In the genomic region with DNA sequence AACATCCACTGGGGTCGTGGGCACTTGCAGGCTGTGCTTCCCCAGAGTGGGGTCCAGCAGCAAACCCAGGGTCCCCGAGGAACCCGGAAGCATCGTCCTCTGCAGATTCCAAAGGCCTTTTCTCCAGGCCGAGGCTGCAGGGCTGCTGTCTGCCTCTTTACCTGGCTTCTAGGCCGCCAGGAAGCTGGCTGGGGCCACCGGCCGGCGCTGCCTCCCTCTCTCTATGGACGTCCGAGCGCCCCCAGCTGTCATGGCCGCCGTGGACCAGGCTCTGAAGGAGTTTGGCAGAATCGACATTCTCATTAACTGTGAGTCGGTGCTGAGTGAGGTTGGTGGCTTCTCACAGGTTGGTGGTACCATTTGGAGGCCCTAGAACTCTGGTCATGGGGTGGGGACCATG, we compare ENCODE assay signal across 1 cellular context.
TF ChIP-seq lines count a peak whose summit lies in the region.

No MANE protein-coding gene starts in this region.

TF ChIP-seq in GM23338, 12 proteins besides CTCF, POLR2A, EP300 and RAD21 (continued from another document):
- TF ChIP-seq, protein P1, sequence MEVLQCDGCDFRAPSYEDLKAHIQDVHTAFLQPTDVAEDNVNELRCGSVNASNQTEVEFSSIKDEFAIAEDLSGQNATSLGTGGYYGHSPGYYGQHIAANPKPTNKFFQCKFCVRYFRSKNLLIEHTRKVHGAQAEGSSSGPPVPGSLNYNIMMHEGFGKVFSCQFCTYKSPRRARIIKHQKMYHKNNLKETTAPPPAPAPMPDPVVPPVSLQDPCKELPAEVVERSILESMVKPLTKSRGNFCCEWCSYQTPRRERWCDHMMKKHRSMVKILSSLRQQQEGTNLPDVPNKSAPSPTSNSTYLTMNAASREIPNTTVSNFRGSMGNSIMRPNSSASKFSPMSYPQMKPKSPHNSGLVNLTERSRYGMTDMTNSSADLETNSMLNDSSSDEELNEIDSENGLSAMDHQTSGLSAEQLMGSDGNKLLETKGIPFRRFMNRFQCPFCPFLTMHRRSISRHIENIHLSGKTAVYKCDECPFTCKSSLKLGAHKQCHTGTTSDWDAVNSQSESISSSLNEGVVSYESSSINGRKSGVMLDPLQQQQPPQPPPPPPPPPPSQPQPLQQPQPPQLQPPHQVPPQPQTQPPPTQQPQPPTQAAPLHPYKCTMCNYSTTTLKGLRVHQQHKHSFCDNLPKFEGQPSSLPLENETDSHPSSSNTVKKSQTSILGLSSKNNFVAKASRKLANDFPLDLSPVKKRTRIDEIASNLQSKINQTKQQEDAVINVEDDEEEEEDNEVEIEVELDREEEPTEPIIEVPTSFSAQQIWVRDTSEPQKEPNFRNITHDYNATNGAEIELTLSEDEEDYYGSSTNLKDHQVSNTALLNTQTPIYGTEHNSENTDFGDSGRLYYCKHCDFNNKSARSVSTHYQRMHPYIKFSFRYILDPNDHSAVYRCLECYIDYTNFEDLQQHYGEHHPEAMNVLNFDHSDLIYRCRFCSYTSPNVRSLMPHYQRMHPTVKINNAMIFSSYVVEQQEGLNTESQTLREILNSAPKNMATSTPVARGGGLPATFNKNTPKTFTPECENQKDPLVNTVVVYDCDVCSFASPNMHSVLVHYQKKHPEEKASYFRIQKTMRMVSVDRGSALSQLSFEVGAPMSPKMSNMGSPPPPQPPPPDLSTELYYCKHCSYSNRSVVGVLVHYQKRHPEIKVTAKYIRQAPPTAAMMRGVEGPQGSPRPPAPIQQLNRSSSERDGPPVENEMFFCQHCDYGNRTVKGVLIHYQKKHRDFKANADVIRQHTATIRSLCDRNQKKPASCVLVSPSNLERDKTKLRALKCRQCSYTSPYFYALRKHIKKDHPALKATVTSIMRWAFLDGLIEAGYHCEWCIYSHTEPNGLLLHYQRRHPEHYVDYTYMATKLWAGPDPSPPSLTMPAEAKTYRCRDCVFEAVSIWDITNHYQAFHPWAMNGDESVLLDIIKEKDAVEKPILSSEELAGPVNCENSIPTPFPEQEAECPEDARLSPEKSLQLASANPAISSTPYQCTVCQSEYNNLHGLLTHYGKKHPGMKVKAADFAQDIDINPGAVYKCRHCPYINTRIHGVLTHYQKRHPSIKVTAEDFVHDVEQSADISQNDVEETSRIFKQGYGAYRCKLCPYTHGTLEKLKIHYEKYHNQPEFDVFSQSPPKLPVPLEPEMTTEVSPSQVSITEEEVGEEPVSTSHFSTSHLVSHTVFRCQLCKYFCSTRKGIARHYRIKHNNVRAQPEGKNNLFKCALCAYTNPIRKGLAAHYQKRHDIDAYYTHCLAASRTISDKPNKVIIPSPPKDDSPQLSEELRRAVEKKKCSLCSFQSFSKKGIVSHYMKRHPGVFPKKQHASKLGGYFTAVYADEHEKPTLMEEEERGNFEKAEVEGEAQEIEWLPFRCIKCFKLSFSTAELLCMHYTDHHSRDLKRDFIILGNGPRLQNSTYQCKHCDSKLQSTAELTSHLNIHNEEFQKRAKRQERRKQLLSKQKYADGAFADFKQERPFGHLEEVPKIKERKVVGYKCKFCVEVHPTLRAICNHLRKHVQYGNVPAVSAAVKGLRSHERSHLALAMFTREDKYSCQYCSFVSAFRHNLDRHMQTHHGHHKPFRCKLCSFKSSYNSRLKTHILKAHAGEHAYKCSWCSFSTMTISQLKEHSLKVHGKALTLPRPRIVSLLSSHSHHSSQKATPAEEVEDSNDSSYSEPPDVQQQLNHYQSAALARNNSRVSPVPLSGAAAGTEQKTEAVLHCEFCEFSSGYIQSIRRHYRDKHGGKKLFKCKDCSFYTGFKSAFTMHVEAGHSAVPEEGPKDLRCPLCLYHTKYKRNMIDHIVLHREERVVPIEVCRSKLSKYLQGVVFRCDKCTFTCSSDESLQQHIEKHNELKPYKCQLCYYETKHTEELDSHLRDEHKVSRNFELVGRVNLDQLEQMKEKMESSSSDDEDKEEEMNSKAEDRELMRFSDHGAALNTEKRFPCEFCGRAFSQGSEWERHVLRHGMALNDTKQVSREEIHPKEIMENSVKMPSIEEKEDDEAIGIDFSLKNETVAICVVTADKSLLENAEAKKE (CRISPR knock-in tag; IDR thresholded peaks at IDR 0.05), result no peak
- no peak for TF ChIP-seq POLR2AphosphoS5 (IDR thresholded peaks at IDR 0.05; ENCODE audit: low read depth)
